Comparison of ENCODE assay signal across 10 cellular contexts in genomic region chr4:147772459-147772969, GRCh38. TPM values are rescaled to one million over a fixed set of nuclear protein-coding genes. Genes with fewer than 3 reads are reported as not detected.
DNase-seq lines count a peak whose midpoint lies in the region; ATAC-seq and TF ChIP-seq lines count a peak whose summit lies in the region.
"Had no signal": no experiment of that assay in that cellular context is flagged by ENCODE, and none has a peak within 500 bp of the region (broad histone marks: within the 10 kb centered on the region; RNA-seq: fewer than 3 reads in every experiment).

No MANE protein-coding gene starts in this region.

- H3K36me3 ChIP-seq in HEK293 (ENCODE audit: control insufficient read depth in 2 of 2, insufficient read depth in 1 of 2, low read length in 2 of 2), result no peaks in the 10 kb centered on the region
- no peaks in the 10 kb centered on the region for H3K36me3 ChIP-seq in left ventricle myocardium inferior
- H3K36me3 ChIP-seq in stomach smooth muscle (ENCODE audit: control insufficient read depth in 2 of 2, insufficient read depth in 2 of 2, low read length in 2 of 2), result peaks cover 0 to 2% of the 10 kb centered on the region in 2 donors

- no peak for ATAC-seq in HG02623 (IDR thresholded peaks at IDR 0.05; ENCODE audit: unreplicated experiment)

- H3K4me1 ChIP-seq in HEK293 (ENCODE audit: control insufficient read depth, insufficient read depth, low read length) (peaks cover 14% of the 10 kb centered on the region), left ventricle myocardium inferior (peaks cover 97% of the 10 kb centered on the region), stomach smooth muscle (ENCODE audit: control insufficient read depth, insufficient read depth, low read length) (peaks cover 42% of the 10 kb centered on the region)

- TF ChIP-seq CTCF in HEK293 (tag by site-specific recombination; IDR thresholded peaks at IDR 0.05) (no peak), left ventricle myocardium inferior (IDR thresholded peaks at IDR 0.05; ENCODE audit: borderline replicate concordance) (no peak)

- DNase-seq in amniotic stem cell (lab: John Stamatoyannopoulos, UW) (peak; percentile 73), left ventricle myocardium inferior (no peak), cerebellum (ENCODE audit: low spot score) (no peak), RKO (ENCODE audit: low spot score) (no peak), 8988T (no peak)
- DNase-seq: H9, T-helper 1 cell had no signal

- CTCF ChIA-PET in HEK293 (lab: Yijun Ruan, JAX), result interaction anchor here (0.7 to 2.3 kb wide), 4 partner anchors 19 to 94 kb away, joined by 3 to 10 read pairs (median 4); partner anchors contain the start of gene ARHGAP10

- POLR2A ChIA-PET in HEK293 (lab: Yijun Ruan, JAX), result interaction anchor here (0.9 to 1.0 kb wide), 2 partner anchors 40 to 89 kb away, joined by 3 read pairs; partner anchors contain the start of genes ARHGAP10 and PRMT9

- H3K27ac ChIP-seq in HEK293 (ENCODE audit: extremely low read depth, low read depth, low read length) (peak overlapping the region; percentile 34; the same call in 1 of the 2 replicates), left ventricle myocardium inferior (replicated peaks) (peak overlapping the region; percentile 84), stomach smooth muscle (ENCODE audit: low read length) (peak overlapping the region; percentile 66)

- H3K27me3 ChIP-seq in left ventricle myocardium inferior (ENCODE audit: low read depth) (no peaks in the 10 kb centered on the region), stomach smooth muscle (ENCODE audit: control insufficient read depth in 1 of 2, insufficient read depth in 2 of 2, low read length in 2 of 2) (no peaks in the 10 kb centered on the region)

- H3K4me3 ChIP-seq in HEK293 (ENCODE audit: low read depth, low read length), result no peak overlapping the region
- peak overlapping the region; percentile 27 for H3K4me3 ChIP-seq in left ventricle myocardium inferior
- H3K4me3 ChIP-seq in stomach smooth muscle (ENCODE audit: low read length in 2 of 2), result peak overlapping the region; percentile 9 to 36

- peak overlapping the region in 1 of 2 donors; percentile 8 for H3K9ac ChIP-seq in stomach smooth muscle (ENCODE audit: low read length in 2 of 2)

- intact Hi-C loops in left ventricle myocardium inferior (cut with micrococcal nuclease), result no loop called here

- no peaks in the 10 kb centered on the region for H3K9me3 ChIP-seq in HEK293 (ENCODE audit: control insufficient read depth, insufficient read depth, low read depth, low read length)
- no peaks in the 10 kb centered on the region for H3K9me3 ChIP-seq in left ventricle myocardium inferior (replicated peaks)
- no peaks in the 10 kb centered on the region for H3K9me3 ChIP-seq in stomach smooth muscle (ENCODE audit: control insufficient read depth in 2 of 2, low read length in 2 of 2)

TF ChIP-seq in HEK293, 187 proteins besides CTCF, POLR2A, EP300 and RAD21:
- TF ChIP-seq ZNF555 (tag by site-specific recombination; conservative IDR thresholded peaks at IDR 0.05) (no peak), ZBTB48 (tag by site-specific recombination; IDR thresholded peaks at IDR 0.05) (no peak), ZNF704 (tag by site-specific recombination; IDR thresholded peaks at IDR 0.05) (no peak), ZNF677 (tag by site-specific recombination; IDR thresholded peaks at IDR 0.05) (no peak), SCRT2 (tag by site-specific recombination; IDR thresholded peaks at IDR 0.05) (no peak), ZNF274 (IDR thresholded peaks at IDR 0.05; ENCODE audit: low read length) (no peak), ZNF274 (tag by site-specific recombination; IDR thresholded peaks at IDR 0.05; ENCODE audit: borderline replicate concordance) (no peak), ZBTB17 (tag by site-specific recombination; IDR thresholded peaks at IDR 0.05) (peak; percentile 85), ZNF18 (tag by site-specific recombination; IDR thresholded peaks at IDR 0.05) (0 out of 2 replicates have a peak, but pooled peaks have one; percentile 2), ZNF488 (tag by site-specific recombination; IDR thresholded peaks at IDR 0.05) (no peak), PRDM6 (tag by site-specific recombination; IDR thresholded peaks at IDR 0.05) (peak; percentile 61), ZNF623 (tag by site-specific recombination; IDR thresholded peaks at IDR 0.05) (no peak)
TF ChIP-seq in HEK293: peak in this region for 3.

RNA-seq across cellular contexts. Expression of gene ARHGAP10, which starts 40.6 kb away (rescaled TPM):
- total RNA-seq in left ventricle myocardium inferior, result 59.7 TPM
- total RNA-seq in cerebellum, result 9.8 TPM

Comparison
In these comparisons a context has a peak if more than half of its experiments do, and no peak if none do; other contexts are left out.
1. H3K27ac ChIP-seq: peak in every context shown above with its lines; median percentile 84 in left ventricle myocardium inferior; 66 in stomach smooth muscle; 34 in HEK293.